Comparison of ENCODE assay signal across 1 cellular context in genomic region chr10:32055478-32056135, GRCh38.
TF ChIP-seq lines count a peak whose summit lies in the region.

No MANE protein-coding gene starts in this region.

TF ChIP-seq in HepG2, 621 proteins besides CTCF, POLR2A, EP300 and RAD21 (continued from another document):
- TF ChIP-seq ZNF513 (CRISPR knock-in tag; conservative IDR thresholded peaks at IDR 0.05), result no peak
- no peak for TF ChIP-seq HDAC2 (CRISPR knock-in tag; IDR thresholded peaks at IDR 0.05)
- 0 out of 2 replicates have a peak, but pooled peaks have one; percentile 26 for TF ChIP-seq NR2F2 (IDR thresholded peaks at IDR 0.05; ENCODE audit: borderline replicate concordance, low read depth)
- TF ChIP-seq POGK (CRISPR knock-in tag; conservative IDR thresholded peaks at IDR 0.05), result no peak
- TF ChIP-seq DMAP1 (CRISPR knock-in tag; IDR thresholded peaks at IDR 0.05), result peak; percentile 71; the same call in 1 of the 2 replicates
- TF ChIP-seq CBX5 (CRISPR knock-in tag; IDR thresholded peaks at IDR 0.05; ENCODE audit: borderline replicate concordance), result no peak; the same call in 1 of the 2 replicates
- peak; percentile 65; the same call in 1 of the 2 replicates for TF ChIP-seq ZBTB43 (CRISPR knock-in tag; conservative IDR thresholded peaks at IDR 0.05)
- no peak for TF ChIP-seq CENPT (CRISPR knock-in tag; IDR thresholded peaks at IDR 0.05; ENCODE audit: low read depth)
- 0 out of 2 replicates have a peak, but pooled peaks have one; percentile 49 for TF ChIP-seq MTF2 (CRISPR knock-in tag; IDR thresholded peaks at IDR 0.05; ENCODE audit: borderline replicate concordance)
- no peak for TF ChIP-seq EZH2 (conservative IDR thresholded peaks at IDR 0.05; ENCODE audit: low read depth, low read length)
- no peak for TF ChIP-seq ZSCAN29 (CRISPR knock-in tag; conservative IDR thresholded peaks at IDR 0.05)
- TF ChIP-seq ZNF333 (CRISPR knock-in tag; IDR thresholded peaks at IDR 0.05; ENCODE audit: borderline replicate concordance), result peak; percentile 67; the same call in 1 of the 2 replicates
- TF ChIP-seq ZNF609 (CRISPR knock-in tag; IDR thresholded peaks at IDR 0.05; ENCODE audit: borderline replicate concordance), result no peak
- no peak for TF ChIP-seq ZFP36L1 (CRISPR knock-in tag; IDR thresholded peaks at IDR 0.05)
- no peak for TF ChIP-seq HMG20B (CRISPR knock-in tag; conservative IDR thresholded peaks at IDR 0.05)
- TF ChIP-seq KLF13 (CRISPR knock-in tag; IDR thresholded peaks at IDR 0.05), result no peak
- TF ChIP-seq HCFC1 (IDR thresholded peaks at IDR 0.05; ENCODE audit: low read depth, low read length), result no peak
- TF ChIP-seq ZNF788 (CRISPR knock-in tag; IDR thresholded peaks at IDR 0.05; ENCODE audit: borderline replicate concordance), result no peak; the same call in 1 of the 2 replicates
- TF ChIP-seq DZIP1 (CRISPR knock-in tag; IDR thresholded peaks at IDR 0.05), result no peak
- peak; percentile 11; the same call in 1 of the 2 replicates for TF ChIP-seq GATAD1 (CRISPR knock-in tag; IDR thresholded peaks at IDR 0.05)
- no peak for TF ChIP-seq ATM (IDR thresholded peaks at IDR 0.05; ENCODE audit: borderline replicate concordance)
- TF ChIP-seq ZNF567 (CRISPR knock-in tag; IDR thresholded peaks at IDR 0.05; ENCODE audit: borderline replicate concordance), result no peak
